Comparison of ENCODE assay signal across 1 cellular context in genomic region chr4:142563682-142564291, GRCh38.
TF ChIP-seq lines count a peak whose summit lies in the region.

No MANE protein-coding gene starts in this region.

TF ChIP-seq in IMR-90, 13 proteins besides CTCF, POLR2A, EP300 and RAD21 (continued from another document):
- TF ChIP-seq ELK1 (IDR thresholded peaks at IDR 0.05; ENCODE audit: borderline replicate concordance, low read depth, low read length) (no peak), CEBPB (IDR thresholded peaks at IDR 0.05; ENCODE audit: low read depth, low read length) (no peak)
